In genomic region chr5:56422060-56422762, GRCh38 we compare ENCODE assay signal across 1 cellular context.
TF ChIP-seq lines count a peak whose summit lies in the region.

No MANE protein-coding gene starts in this region.

TF ChIP-seq in GM23338, 12 proteins besides CTCF, POLR2A, EP300 and RAD21 (continued from another document):
- no peak for TF ChIP-seq ZNF462 (CRISPR knock-in tag; IDR thresholded peaks at IDR 0.05)
- TF ChIP-seq ETS1 (IDR thresholded peaks at IDR 0.05) = no peak
- no peak for TF ChIP-seq CREB1 (CRISPR knock-in tag; IDR thresholded peaks at IDR 0.05; ENCODE audit: low read depth)
